Comparison of ENCODE assay signal across 9 cellular contexts in the genomic region with DNA sequence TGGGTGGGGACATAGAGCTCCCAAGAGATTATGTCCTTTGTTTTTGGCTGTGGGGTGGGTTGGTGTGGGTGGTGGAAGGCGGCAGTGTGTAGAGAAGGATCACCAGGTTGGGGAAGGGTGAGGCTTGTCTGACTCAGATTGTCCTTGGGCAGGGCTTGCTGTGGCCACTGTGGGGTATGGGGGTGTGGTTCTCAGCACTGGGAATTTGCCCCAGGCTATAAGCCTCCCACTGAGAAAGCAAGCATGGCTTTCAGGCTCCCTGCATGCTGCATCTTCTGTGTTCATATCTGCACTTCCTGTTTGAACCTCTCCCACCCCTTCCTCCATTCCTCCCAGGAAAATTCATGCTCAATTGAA. TPM values are rescaled to one million over a fixed set of nuclear protein-coding genes. Genes with fewer than 3 reads are reported as not detected.
DNase-seq lines count a peak whose midpoint lies in the region; ATAC-seq, FAIRE-seq and TF ChIP-seq lines count a peak whose summit lies in the region.
"Had no signal": no experiment of that assay in that cellular context is flagged by ENCODE, and none has a peak within 500 bp of the region (broad histone marks: within the 10 kb centered on the region; RNA-seq: fewer than 3 reads in every experiment).

No MANE protein-coding gene starts in this region.

- H3K27ac Mint-ChIP-seq in memory B cell: peak overlapping the region; percentile 23

- no peak for TF ChIP-seq RAD21 in Ishikawa (IDR thresholded peaks at IDR 0.05; ENCODE audit: low read depth)

- H3K36me3 ChIP-seq in adipocyte (ENCODE audit: control insufficient read depth, insufficient read depth, low read length, severe bottlenecking): peaks cover 3% of the 10 kb centered on the region

- peaks cover 17% of the 10 kb centered on the region for H3K36me3 Mint-ChIP-seq in memory B cell

- H3K9me3 Mint-ChIP-seq in memory B cell: no peaks in the 10 kb centered on the region

- peaks cover 1% of the 10 kb centered on the region for H3K9me3 ChIP-seq in adipocyte (ENCODE audit: control insufficient read depth, low read length)

- no peak overlapping the region for H3K4me3 ChIP-seq in adipocyte (ENCODE audit: low read length)

- peak overlapping the region; percentile 4 for H3K4me3 Mint-ChIP-seq in memory B cell

- ATAC-seq in memory B cell (ENCODE audit: low read depth): no peak

- peaks cover 35% of the 10 kb centered on the region for H3K4me1 ChIP-seq in adipocyte (ENCODE audit: control insufficient read depth, insufficient read depth, low read length)

- peak; percentile 5 for FAIRE-seq in GM12892 (lab: Jason Lieb, UNC)

- H3K27me3 Mint-ChIP-seq in memory B cell: no peaks in the 10 kb centered on the region

- DNase-seq in GM12892 (ENCODE audit: insufficient read length) (no peak), adipocyte (ENCODE audit: low read depth) (peak; percentile 73), memory B cell (ENCODE audit: low spot score in 2 of 2) (no peak), cerebellum (ENCODE audit: low spot score) (no peak), SK-N-DZ (ENCODE audit: low spot score) (no peak), Ammon's horn (ENCODE audit: low spot score) (no peak), amygdala (lab: John Stamatoyannopoulos, UW) (no peak)

- no peak overlapping the region for H3K9ac ChIP-seq in adipocyte (ENCODE audit: low read length)
- H3K9ac ChIP-seq: parathyroid adenoma had no signal

- H3K4me1 Mint-ChIP-seq in memory B cell: peaks cover 32% of the 10 kb centered on the region

- no peak for TF ChIP-seq POLR2A in GM12892 (IDR thresholded peaks at IDR 0.05; ENCODE audit: low read depth, low read length)

- no peak for TF ChIP-seq EP300 in Ishikawa (IDR thresholded peaks at IDR 0.05; ENCODE audit: borderline replicate concordance)

- no peaks in the 10 kb centered on the region for H3K27me3 ChIP-seq in adipocyte (replicated peaks; ENCODE audit: control insufficient read depth, insufficient read depth, low read length)

TF ChIP-seq in Ishikawa, 13 proteins besides CTCF, POLR2A, EP300 and RAD21:
- TF ChIP-seq, protein P1, sequence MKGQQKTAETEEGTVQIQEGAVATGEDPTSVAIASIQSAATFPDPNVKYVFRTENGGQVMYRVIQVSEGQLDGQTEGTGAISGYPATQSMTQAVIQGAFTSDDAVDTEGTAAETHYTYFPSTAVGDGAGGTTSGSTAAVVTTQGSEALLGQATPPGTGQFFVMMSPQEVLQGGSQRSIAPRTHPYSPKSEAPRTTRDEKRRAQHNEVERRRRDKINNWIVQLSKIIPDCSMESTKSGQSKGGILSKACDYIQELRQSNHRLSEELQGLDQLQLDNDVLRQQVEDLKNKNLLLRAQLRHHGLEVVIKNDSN (IDR thresholded peaks at IDR 0.05): no peak
- peak; percentile 31 for TF ChIP-seq TEAD4 (IDR thresholded peaks at IDR 0.05)
- 0 out of 2 replicates have a peak, but pooled peaks have one; percentile 18 for TF ChIP-seq TCF12 (IDR thresholded peaks at IDR 0.05; ENCODE audit: low read depth)
- no peak for TF ChIP-seq FOXM1 (IDR thresholded peaks at IDR 0.05; ENCODE audit: borderline replicate concordance, low read depth)
- TF ChIP-seq, protein P2, sequence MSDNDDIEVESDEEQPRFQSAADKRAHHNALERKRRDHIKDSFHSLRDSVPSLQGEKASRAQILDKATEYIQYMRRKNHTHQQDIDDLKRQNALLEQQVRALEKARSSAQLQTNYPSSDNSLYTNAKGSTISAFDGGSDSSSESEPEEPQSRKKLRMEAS (IDR thresholded peaks at IDR 0.05): peak; percentile 52
TF ChIP-seq in Ishikawa: peak in this region for 3.

RNA-seq across cellular contexts. Expression of a gene that starts 34.9 kb away (rescaled TPM):
- polyA plus RNA-seq in GM12892 (2012; ENCODE audit: missing spikeins): 26.8 TPM
- 12.0 TPM for total RNA-seq in cerebellum
- not detected in 2 replicates for polyA plus RNA-seq in SK-N-DZ (2014; cell fraction: cytosol; rRNA removed)
- polyA plus RNA-seq in SK-N-DZ (2014; cell fraction: nucleus; rRNA removed): 0.02 TPM in 1 of 2 replicates, not detected in the other
